Comparison of ENCODE assay signal across 8 cellular contexts in the genomic region with DNA sequence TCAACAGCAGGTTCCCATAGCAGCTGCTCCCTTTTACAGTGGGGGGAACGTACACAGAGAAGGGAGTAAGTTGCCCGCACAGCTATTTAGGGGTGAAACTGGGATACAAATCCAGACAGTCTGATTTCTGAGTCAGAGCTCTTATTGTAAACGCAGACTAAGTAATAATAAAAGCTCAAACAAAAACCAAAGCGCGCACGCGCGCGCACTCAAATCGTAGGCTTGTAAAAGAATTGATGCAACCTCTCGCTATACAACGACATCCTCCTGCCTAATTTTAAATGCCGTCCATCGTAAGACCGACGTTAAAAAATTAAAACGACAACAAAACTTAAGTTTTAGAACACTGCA. TPM values are rescaled to one million over a fixed set of nuclear protein-coding genes. Genes with fewer than 3 reads are reported as not detected.
DNase-seq lines count a peak whose midpoint lies in the region; ATAC-seq and TF ChIP-seq lines count a peak whose summit lies in the region.

No MANE protein-coding gene starts in this region.

- H3K27me3 Mint-ChIP-seq in activated naive CD8-positive, alpha-beta T cell treated with anti-CD3 and anti-CD28 coated beads, Interleukin-2, amount 10 ng/mL, durations not matched to agents 7 days and 5 days: peaks cover 56% of the 10 kb centered on the region

- peak overlapping the region; percentile 83 for H3K4me3 Mint-ChIP-seq in activated naive CD8-positive, alpha-beta T cell treated with anti-CD3 and anti-CD28 coated beads, Interleukin-2, amount 10 ng/mL, durations not matched to agents 7 days and 5 days

- no peaks in the 10 kb centered on the region for H3K27me3 ChIP-seq in rectal smooth muscle tissue (ENCODE audit: control insufficient read depth, insufficient read depth, low read length)

- no peaks in the 10 kb centered on the region for H3K9me3 Mint-ChIP-seq in activated naive CD8-positive, alpha-beta T cell treated with anti-CD3 and anti-CD28 coated beads, Interleukin-2, amount 10 ng/mL, durations not matched to agents 7 days and 5 days

- no peaks in the 10 kb centered on the region for H3K36me3 ChIP-seq in rectal smooth muscle tissue (ENCODE audit: control insufficient read depth, insufficient read depth, low read length)

- no peak overlapping the region for H3K27ac Mint-ChIP-seq in activated naive CD8-positive, alpha-beta T cell treated with anti-CD3 and anti-CD28 coated beads, Interleukin-2, amount 10 ng/mL, durations not matched to agents 7 days and 5 days

- ATAC-seq in activated naive CD8-positive, alpha-beta T cell treated with anti-CD3 and anti-CD28 coated beads, Interleukin-2, amount 10 ng/mL, durations not matched to agents 7 days and 5 days (ENCODE audit: low read depth): no peak
- ATAC-seq in left ventricle myocardium superior (peak; percentile 5), HG02798 (IDR thresholded peaks at IDR 0.05; ENCODE audit: poor library complexity, unreplicated experiment) (no peak), HG03175 (IDR thresholded peaks at IDR 0.05; ENCODE audit: unreplicated experiment) (no peak)

- DNase-seq in GM12864 (ENCODE audit: low read depth) (no peak), M059J (ENCODE audit: low read depth) (peak; percentile 76), left ventricle myocardium superior (peak; percentile 59), DMS79 (lab: John Stamatoyannopoulos, UW) (no peak)
- peak; percentile 32 for DNase-seq in activated naive CD8-positive, alpha-beta T cell treated with anti-CD3 and anti-CD28 coated beads, Interleukin-2, amount 10 ng/mL, durations not matched to agents 7 days and 5 days

- H3K4me1 Mint-ChIP-seq in activated naive CD8-positive, alpha-beta T cell treated with anti-CD3 and anti-CD28 coated beads, Interleukin-2, amount 10 ng/mL, durations not matched to agents 7 days and 5 days: peaks cover 17% of the 10 kb centered on the region

- no peak for TF ChIP-seq CTCF in GM12864 (IDR thresholded peaks at IDR 0.05; ENCODE audit: low read depth, low read length, missing control alignments)

- H3K9ac ChIP-seq in rectal smooth muscle tissue (ENCODE audit: low read length): no peak overlapping the region

- POLR2A ChIA-PET in activated naive CD8-positive, alpha-beta T cell treated with anti-CD3 and anti-CD28 coated beads, Interleukin-2, amount 10 ng/mL, durations not matched to agents 7 days and 5 days (lab: Charles Lee): no interaction called here

- H3K36me3 Mint-ChIP-seq in activated naive CD8-positive, alpha-beta T cell treated with anti-CD3 and anti-CD28 coated beads, Interleukin-2, amount 10 ng/mL, durations not matched to agents 7 days and 5 days: no peaks in the 10 kb centered on the region

- peak overlapping the region; percentile 61 for H3K4me3 ChIP-seq in GM12864 (ENCODE audit: low read depth, low read length)
- H3K4me3 ChIP-seq in rectal smooth muscle tissue (ENCODE audit: low read length): peak overlapping the region; percentile 83

- peak overlapping the region; percentile 85 for H3K27ac ChIP-seq in rectal smooth muscle tissue (ENCODE audit: low read depth, low read length)

- intact Hi-C loops in left ventricle myocardium superior (cut with micrococcal nuclease): no loop called here

- peaks cover 17% of the 10 kb centered on the region for H3K4me1 ChIP-seq in rectal smooth muscle tissue (ENCODE audit: control insufficient read depth, insufficient read depth, low read length)

RNA-seq across cellular contexts. Expression of a gene that starts 0.7 kb away (rescaled TPM):
- 6.3 and 10.0 TPM in 2 replicates for total RNA-seq in M059J (2014; rRNA removed; shearing (Covaris generic))
- under 1 TPM; 0.50 to 0.65 TPM for total RNA-seq in activated naive CD8-positive, alpha-beta T cell treated with anti-CD3 and anti-CD28 coated beads, Interleukin-2, amount 10 ng/mL, durations not matched to agents 7 days and 5 days
- 2.2 TPM for total RNA-seq in left ventricle myocardium superior

Comparison
In these comparisons a context has a peak if more than half of its experiments do, and no peak if none do; other contexts are left out.
1. DNase-seq: peak in M059J (single experiment), activated naive CD8-positive, alpha-beta T cell treated with anti-CD3 and anti-CD28 coated beads, Interleukin-2, amount 10 ng/mL, durations not matched to agents 7 days and 5 days (single experiment) and left ventricle myocardium superior (single experiment); none in GM12864 (single experiment) and DMS79 (single experiment).